ENCODE assay signal across 18 cellular contexts in genomic region chr5:79546782-79547428, GRCh38. TPM values are rescaled to one million over a fixed set of nuclear protein-coding genes. Genes with fewer than 3 reads are reported as not detected.
DNase-seq lines count a peak whose midpoint lies in the region; TF ChIP-seq lines count a peak whose summit lies in the region.
"Had no signal": no experiment of that assay in that cellular context is flagged by ENCODE, and none has a peak within 500 bp of the region (broad histone marks: within the 10 kb centered on the region; RNA-seq: fewer than 3 reads in every experiment).

No MANE protein-coding gene starts in this region.

- peak overlapping the region; percentile 11 to 84 (median 37) for H3K27ac Mint-ChIP-seq in nephron
- peak overlapping the region; percentile 83 for H3K27ac Mint-ChIP-seq in type B pancreatic cell
- H3K27ac Mint-ChIP-seq in osteocyte (ENCODE audit: unreplicated experiment), result no peak overlapping the region
- H3K27ac Mint-ChIP-seq: naive thymus-derived CD4-positive, alpha-beta T cell had no signal

- H3K9me3 Mint-ChIP-seq in nephron, result peaks cover 2% of the 10 kb centered on the region
- no peaks in the 10 kb centered on the region for H3K9me3 Mint-ChIP-seq in type B pancreatic cell
- H3K9me3 Mint-ChIP-seq in osteocyte (ENCODE audit: unreplicated experiment), result peaks cover 3% of the 10 kb centered on the region

- H3K27me3 Mint-ChIP-seq in nephron (ENCODE audit: low read depth) (peaks cover 7% of the 10 kb centered on the region), type B pancreatic cell (no peaks in the 10 kb centered on the region), osteocyte (ENCODE audit: unreplicated experiment) (no peaks in the 10 kb centered on the region)
- H3K27me3 Mint-ChIP-seq: naive thymus-derived CD4-positive, alpha-beta T cell had no signal

- H3K4me1 ChIP-seq in HEK293 (ENCODE audit: control insufficient read depth, insufficient read depth, low read length), result no peaks in the 10 kb centered on the region; the same call in 1 of the 2 replicates
- H3K4me1 ChIP-seq: esophagus muscularis mucosa, left lung, Peyer's patch had no signal

- CTCF ChIA-PET in HEK293 (lab: Yijun Ruan, JAX), result interaction anchor here (1.0 kb wide), 1 partner anchor 11 kb away, joined by 3 read pairs; no protein-coding TSS in a partner anchor

- no peaks in the 10 kb centered on the region for H3K36me3 Mint-ChIP-seq in nephron (ENCODE audit: low read depth)
- H3K36me3 Mint-ChIP-seq in type B pancreatic cell, result peaks cover 3% of the 10 kb centered on the region
- no peaks in the 10 kb centered on the region for H3K36me3 Mint-ChIP-seq in osteocyte (ENCODE audit: unreplicated experiment)

- peak; percentile 41 for DNase-seq in brain pericyte (ENCODE audit: low read depth, low spot score)
- no peak for DNase-seq in type B pancreatic cell (ENCODE audit: extremely low spot score, unreplicated experiment)
- no peak for DNase-seq in osteocyte (ENCODE audit: extremely low spot score, unreplicated experiment)
- DNase-seq in kidney glomerular epithelial cell (lab: John Stamatoyannopoulos, UW), result no peak
- DNase-seq in GOT3 (lab: John Stamatoyannopoulos, UW), result no peak
- DNase-seq: activated effector memory CD4-positive, alpha-beta T cell treated with Interleukin-2 at 50 U/mL for 16 hours; anterior cingulate cortex; hypothalamus; left lung; naive thymus-derived CD4-positive, alpha-beta T cell; NCI-H187; NCI-H69; Peyer's patch; stimulated activated naive CD4-positive, alpha-beta T cell treated with Interleukin-2 at 50 U/mL for 16 hours; WERI-Rb-1 had no signal

- no peak for TF ChIP-seq CTCF in HEK293 (tag by site-specific recombination; IDR thresholded peaks at IDR 0.05)
- no peak for TF ChIP-seq CTCF in nephron (IDR thresholded peaks at IDR 0.05; ENCODE audit: unreplicated experiment in 3 of 3)
- no peak for TF ChIP-seq CTCF in type B pancreatic cell (conservative IDR thresholded peaks at IDR 0.05)
- TF ChIP-seq CTCF in osteocyte (IDR thresholded peaks at IDR 0.05), result no peak

- H3K27ac ChIP-seq in HEK293 (ENCODE audit: extremely low read depth, low read depth, low read length), result no peak overlapping the region
- H3K27ac ChIP-seq: esophagus muscularis mucosa, Peyer's patch, WERI-Rb-1 had no signal

- no peaks in the 10 kb centered on the region for H3K36me3 ChIP-seq in HEK293 (ENCODE audit: control insufficient read depth in 2 of 2, insufficient read depth in 1 of 2, low read length in 2 of 2)
- H3K36me3 ChIP-seq: esophagus muscularis mucosa, left lung, Peyer's patch, WERI-Rb-1 had no signal

- no peak overlapping the region for H3K4me3 ChIP-seq in HEK293 (ENCODE audit: low read depth, low read length)
- H3K4me3 ChIP-seq: esophagus muscularis mucosa, left lung, Peyer's patch had no signal

- no peak overlapping the region for H3K4me3 Mint-ChIP-seq in nephron
- H3K4me3 Mint-ChIP-seq in type B pancreatic cell, result peak overlapping the region; percentile 66
- H3K4me3 Mint-ChIP-seq in osteocyte (ENCODE audit: unreplicated experiment), result no peak overlapping the region
- H3K4me3 Mint-ChIP-seq: naive thymus-derived CD4-positive, alpha-beta T cell had no signal

- POLR2A ChIA-PET in HEK293 (lab: Yijun Ruan, JAX), result no interaction called here

- H3K4me1 Mint-ChIP-seq in nephron (peaks cover 9% of the 10 kb centered on the region), type B pancreatic cell (ENCODE audit: unreplicated experiment) (peaks cover 23% of the 10 kb centered on the region), osteocyte (ENCODE audit: unreplicated experiment) (no peaks in the 10 kb centered on the region)

- H3K9me3 ChIP-seq in HEK293 (ENCODE audit: control insufficient read depth, insufficient read depth, low read depth, low read length), result no peaks in the 10 kb centered on the region
- H3K9me3 ChIP-seq: esophagus muscularis mucosa, left lung, Peyer's patch had no signal

TF ChIP-seq in HEK293, 187 proteins besides CTCF, POLR2A, EP300 and RAD21:
- TF ChIP-seq WT1 (tag by site-specific recombination; IDR thresholded peaks at IDR 0.05) (peak; percentile 65), TCF7L2 (IDR thresholded peaks at IDR 0.05; ENCODE audit: borderline replicate concordance, low read depth, low read length) (no peak), FEZF1 (tag by site-specific recombination; IDR thresholded peaks at IDR 0.05) (peak; percentile 44; the same call in 1 of the 2 replicates), ZNF776 (tag by site-specific recombination; IDR thresholded peaks at IDR 0.05; ENCODE audit: borderline replicate concordance) (no peak), ZNF132 (tag by site-specific recombination; IDR thresholded peaks at IDR 0.05; ENCODE audit: borderline replicate concordance) (no peak), ZNF174 (tag by site-specific recombination; IDR thresholded peaks at IDR 0.05) (0 out of 2 replicates have a peak, but pooled peaks have one; percentile 44), ZNF121 (tag by site-specific recombination; IDR thresholded peaks at IDR 0.05) (no peak), ZNF664 (tag by site-specific recombination; IDR thresholded peaks at IDR 0.05) (peak; percentile 72), ZNF114 (tag by site-specific recombination; IDR thresholded peaks at IDR 0.05) (no peak), PRDM6 (tag by site-specific recombination; IDR thresholded peaks at IDR 0.05) (0 out of 2 replicates have a peak, but pooled peaks have one; percentile 14)

RNA-seq across cellular contexts. Expression of gene HOMER1, which starts 33.0 kb away (rescaled TPM):
- 13.9 and 20.0 TPM in 2 replicates for total RNA-seq in type B pancreatic cell (ENCODE audit: low replicate concordance)
- 7.2 and 8.5 TPM in 2 replicates for total RNA-seq in osteocyte
